In genomic region chr15:90219421-90220141, GRCh38 we compare ENCODE assay signal across 1 cellular context.
TF ChIP-seq lines count a peak whose summit lies in the region.

No MANE protein-coding gene starts in this region.

TF ChIP-seq in IMR-90, 13 proteins besides CTCF, POLR2A, EP300 and RAD21 (continued from another document):
- TF ChIP-seq RFX5 (IDR thresholded peaks at IDR 0.05; ENCODE audit: low read depth, low read length), result no peak
